Comparison of ENCODE assay signal across 13 cellular contexts in the genomic region with DNA sequence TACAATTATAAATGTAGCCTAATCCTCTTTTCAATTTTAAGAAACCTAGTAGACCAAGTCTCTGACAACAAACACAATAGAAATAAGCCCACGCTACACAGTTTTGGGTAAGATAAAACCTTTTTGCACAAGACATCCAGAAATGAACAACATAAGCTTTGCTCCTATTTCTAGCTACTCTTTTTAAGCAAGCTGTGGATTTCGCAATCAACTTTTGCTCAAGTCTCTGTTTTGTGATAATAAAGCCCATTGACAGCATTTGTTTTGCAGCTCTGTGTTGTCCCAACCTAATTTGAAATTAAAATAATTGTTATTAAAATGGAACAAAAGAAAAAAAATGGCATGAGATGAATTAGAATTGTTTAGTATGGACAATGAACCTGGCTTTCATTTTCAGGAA.
"Had no signal": no experiment of that assay in that cellular context is flagged by ENCODE, and none has a peak within 500 bp of the region (broad histone marks: within the 10 kb centered on the region; RNA-seq: fewer than 3 reads in every experiment).

No MANE protein-coding gene starts in this region.

- H3K4me3 ChIP-seq: body of pancreas, gastrocnemius medialis, heart right ventricle, stomach had no signal

- DNase-seq: activated B cell treated with CpG ODN at 0.5 μM for 24 hours; activated CD4-positive, alpha-beta T cell treated with anti-CD3 and anti-CD28 coated beads, Interleukin-2, amount 10 ng/mL, durations not matched to agents 24 days and 14 days; activated naive CD4-positive, alpha-beta T cell treated with anti-CD3 and anti-CD28 coated beads, Interleukin-2, amount 50 U/mL, for 16 hours; activated T-cell treated with anti-CD3 and anti-CD28 coated beads for 4 hours; amniotic stem cell; body of pancreas; dermis blood vessel endothelial cell; endodermal cell; gastrocnemius medialis; heart right ventricle; kidney; stomach; T-helper 17 cell had no signal

- H3K27ac ChIP-seq: body of pancreas, gastrocnemius medialis, heart right ventricle, stomach had no signal

- H3K27me3 ChIP-seq: body of pancreas, gastrocnemius medialis, heart right ventricle, stomach had no signal
